Comparison of ENCODE assay signal across 14 cellular contexts in genomic region chr6:7195330-7196018, GRCh38.
DNase-seq lines count a peak whose midpoint lies in the region; ATAC-seq, FAIRE-seq and TF ChIP-seq lines count a peak whose summit lies in the region.
"Had no signal": no experiment of that assay in that cellular context is flagged by ENCODE, and none has a peak within 500 bp of the region (broad histone marks: within the 10 kb centered on the region; RNA-seq: fewer than 3 reads in every experiment).

No MANE protein-coding gene starts in this region.

- no peak for TF ChIP-seq EP300 in stomach (IDR thresholded peaks at IDR 0.05)

- H2AFZ ChIP-seq in keratinocyte (ENCODE audit: control insufficient read depth, low read length) = no peak overlapping the region

- dilution Hi-C loops in keratinocyte (cut with MboI; ENCODE audit: extremely low pct_ligation_motif_present, low sequenced_read_pairs) = no loop called here

- peaks cover 15% of the 10 kb centered on the region for H3K4me1 Mint-ChIP-seq in T-helper 1 cell treated with Interleukin-12 subunit alpha and Interleukin-12 subunit beta and Interleukin-4 antibody, amounts not matched to agents 30 μg/mL and 1 μg/mL, for 36 hours (ENCODE audit: low read depth)

- peak; percentile 62 for FAIRE-seq in keratinocyte (lab: Jason Lieb, UNC)

- H3K27me3 Mint-ChIP-seq in T-helper 1 cell treated with Interleukin-12 subunit alpha and Interleukin-12 subunit beta and Interleukin-4 antibody, amounts not matched to agents 30 μg/mL and 1 μg/mL, for 36 hours (ENCODE audit: low read depth) = no peaks in the 10 kb centered on the region

- no peak for DNase-seq in T-helper 1 cell
- no peak for DNase-seq in keratinocyte (ENCODE audit: low read depth, low spot score)
- DNase-seq in psoas muscle = no peak
- no peak for DNase-seq in stomach
- no peak for DNase-seq in cortex of kidney (lab: John Stamatoyannopoulos, UW)
- DNase-seq in DMS53 (lab: John Stamatoyannopoulos, UW) = no peak
- DNase-seq: DMS153, NCI-H2081, testis had no signal

- H3K9me3 Mint-ChIP-seq in T-helper 1 cell treated with Interleukin-12 subunit alpha and Interleukin-12 subunit beta and Interleukin-4 antibody, amounts not matched to agents 30 μg/mL and 1 μg/mL, for 36 hours = no peaks in the 10 kb centered on the region

- H3K79me2 ChIP-seq in keratinocyte (ENCODE audit: control insufficient read depth, insufficient read depth, low read length) = peaks cover 55% of the 10 kb centered on the region

- peak overlapping the region; percentile 20 for H3K4me2 ChIP-seq in keratinocyte (ENCODE audit: control insufficient read depth, extremely low read depth, insufficient read depth, low read depth, low read length)

- 58 to 69% (median 60%) methylated on average over 10 of the region's 10 CpGs for WGBS in psoas muscle, 3 donors
- 56 to 67% (median 60%) methylated on average over 10 of the region's 10 CpGs for WGBS in stomach, 5 donors

- no peaks in the 10 kb centered on the region for H4K20me1 ChIP-seq in keratinocyte (ENCODE audit: control insufficient read depth, extremely low read depth, insufficient read depth, low read length)

- no peak overlapping the region for H3K27ac Mint-ChIP-seq in T-helper 1 cell treated with Interleukin-12 subunit alpha and Interleukin-12 subunit beta and Interleukin-4 antibody, amounts not matched to agents 30 μg/mL and 1 μg/mL, for 36 hours

- H3K27ac ChIP-seq in VCaP = peak overlapping the region; percentile 38
- peak overlapping the region; percentile 51 for H3K27ac ChIP-seq in keratinocyte (ENCODE audit: control insufficient read depth, insufficient read depth, low read length)
- no peak overlapping the region for H3K27ac ChIP-seq in psoas muscle
- H3K27ac ChIP-seq in stomach = peak overlapping the region in 2 of 5 donors; percentile 5 to 20
- H3K27ac ChIP-seq: 22Rv1, gastroesophageal sphincter, testis had no signal

- intact Hi-C loops in psoas muscle (cut with DNase I) (no loop called here), stomach (cut with DNase I; ENCODE audit: low total_unique reads) (no loop called here)

- ATAC-seq in psoas muscle = peak in 3 of 4 donors; percentile 22 to 31 (median 31)
- ATAC-seq: activated CD4-positive, CD25-positive, alpha-beta regulatory T cell treated with anti-CD3 and anti-CD28 coated beads, Interleukin-2, amount 50 U/mL, for 24 hours; gastroesophageal sphincter had no signal

- peak overlapping the region; percentile 26 for H3K9ac ChIP-seq in keratinocyte (ENCODE audit: control insufficient read depth, extremely low read depth, insufficient read depth, low read length)

- no peak for TF ChIP-seq POLR2A in stomach (IDR thresholded peaks at IDR 0.05)

- H3K4me1 ChIP-seq in keratinocyte (ENCODE audit: control insufficient read depth, extremely low read depth, insufficient read depth, low read length) = peaks cover 12% of the 10 kb centered on the region
- H3K4me1 ChIP-seq in psoas muscle = peaks cover 25% of the 10 kb centered on the region
- peaks cover 9 to 32% (median 18%) of the 10 kb centered on the region in 4 donors for H3K4me1 ChIP-seq in stomach

- H3K4me3 Mint-ChIP-seq in T-helper 1 cell treated with Interleukin-12 subunit alpha and Interleukin-12 subunit beta and Interleukin-4 antibody, amounts not matched to agents 30 μg/mL and 1 μg/mL, for 36 hours = peak overlapping the region; percentile 6

- H3K9me1 ChIP-seq in keratinocyte (ENCODE audit: control insufficient read depth, extremely low read depth, insufficient read depth, low read length) = no peaks in the 10 kb centered on the region

- no peaks in the 10 kb centered on the region for H3K9me3 ChIP-seq in keratinocyte (ENCODE audit: control insufficient read depth, low read depth, low read length)
- H3K9me3 ChIP-seq in psoas muscle = no peaks in the 10 kb centered on the region
- H3K9me3 ChIP-seq in stomach = no peaks in the 10 kb centered on the region
- H3K9me3 ChIP-seq: gastroesophageal sphincter, testis had no signal

- no peak for TF ChIP-seq CTCF in VCaP (conservative IDR thresholded peaks at IDR 0.05)
- TF ChIP-seq CTCF in keratinocyte (optimal IDR thresholded peaks at IDR 0.05 in 1 of 3, IDR thresholded peaks at IDR 0.05 in 1 of 3, conservative IDR thresholded peaks at IDR 0.05 in 1 of 3; ENCODE audit: extremely low read depth in 1 of 3, insufficient read depth in 2 of 3, low read length in 3 of 3) = no peak
- TF ChIP-seq CTCF in psoas muscle (IDR thresholded peaks at IDR 0.05) = no peak
- no peak for TF ChIP-seq CTCF in stomach (IDR thresholded peaks at IDR 0.05)

- H3K4me3 ChIP-seq in keratinocyte (ENCODE audit: control insufficient read depth in 2 of 3, extremely low read depth in 1 of 3, insufficient read depth in 2 of 3, low read depth in 1 of 3, low read length in 3 of 3) (no peak overlapping the region), psoas muscle (no peak overlapping the region), stomach (no peak overlapping the region)
- H3K4me3 ChIP-seq: gastroesophageal sphincter, testis had no signal

- H3K36me3 ChIP-seq in keratinocyte (ENCODE audit: control insufficient read depth in 2 of 2, extremely low read depth in 1 of 2, insufficient read depth in 2 of 2, low read length in 2 of 2) (peaks cover 11 to 30% of the 10 kb centered on the region in 2 experiments), psoas muscle (ENCODE audit: insufficient read depth in 1 of 2, low read depth in 1 of 2) (peaks cover 0 to 32% of the 10 kb centered on the region in 2 donors), stomach (peaks cover 13 to 50% (median 33%) of the 10 kb centered on the region in 4 donors)

- H3K27me3 ChIP-seq in keratinocyte (ENCODE audit: control insufficient read depth, extremely low read depth, insufficient read depth, low read length) = no peaks in the 10 kb centered on the region
- no peaks in the 10 kb centered on the region for H3K27me3 ChIP-seq in psoas muscle (ENCODE audit: insufficient read depth in 3 of 3, low read length in 2 of 3)
- no peaks in the 10 kb centered on the region for H3K27me3 ChIP-seq in stomach
- H3K27me3 ChIP-seq: gastroesophageal sphincter, testis had no signal

- peaks cover 31% of the 10 kb centered on the region for H3K36me3 Mint-ChIP-seq in T-helper 1 cell treated with Interleukin-12 subunit alpha and Interleukin-12 subunit beta and Interleukin-4 antibody, amounts not matched to agents 30 μg/mL and 1 μg/mL, for 36 hours (ENCODE audit: low read depth)
